Comparison of ENCODE assay signal across 8 cellular contexts in genomic region chr6:36985384-36985962, GRCh38. TPM values are rescaled to one million over a fixed set of nuclear protein-coding genes. Genes with fewer than 3 reads are reported as not detected.
A peak's percentile ranks its signal among the peaks of the same experiment; 100 is the strongest.
DNase-seq lines count a peak whose midpoint lies in the region; ATAC-seq, FAIRE-seq and TF ChIP-seq lines count a peak whose summit lies in the region.

No MANE protein-coding gene starts in this region.

- no peak overlapping the region for H3K4me3 Mint-ChIP-seq in activated naive CD8-positive, alpha-beta T cell treated with anti-CD3 and anti-CD28 coated beads, Interleukin-2, amount 50 U/mL, for 24 hours
- H3K4me3 Mint-ChIP-seq in activated naive CD8-positive, alpha-beta T cell treated with anti-CD3 and anti-CD28 coated beads for 36 hours: no peak overlapping the region
- H3K4me3 Mint-ChIP-seq in activated T-helper 2 cell treated with anti-CD3 and anti-CD28 coated beads, Interferon-gamma antibody, Interleukin-2, Interleukin-4, amounts not matched to agents 10 μg/mL and 5 μg/mL and 100 μg/mL, durations not matched to agents 14 hours and 24 hours and 36 hours (ENCODE audit: low read depth): no peak overlapping the region

- H4K20me1 ChIP-seq in SU-DHL-6 (ENCODE audit: low read depth, low read length): peaks cover 17% of the 10 kb centered on the region; the same call in 1 of the 2 replicates
- H4K20me1 ChIP-seq in keratinocyte (ENCODE audit: control insufficient read depth, extremely low read depth, insufficient read depth, low read length): peaks cover 17% of the 10 kb centered on the region

- TF ChIP-seq CTCF in SU-DHL-6 (IDR thresholded peaks at IDR 0.05; ENCODE audit: insufficient read depth, low read length, poor library complexity, severe bottlenecking) (no peak), keratinocyte (optimal IDR thresholded peaks at IDR 0.05 in 1 of 3, IDR thresholded peaks at IDR 0.05 in 1 of 3, conservative IDR thresholded peaks at IDR 0.05 in 1 of 3; ENCODE audit: extremely low read depth in 1 of 3, insufficient read depth in 2 of 3, low read length in 3 of 3) (no peak), upper lobe of left lung (IDR thresholded peaks at IDR 0.05) (no peak)

- H3K4me1 ChIP-seq in keratinocyte (ENCODE audit: control insufficient read depth, extremely low read depth, insufficient read depth, low read length) (peaks cover 18% of the 10 kb centered on the region), upper lobe of left lung (peaks cover 35 to 56% (median 43%) of the 10 kb centered on the region in 4 donors)

- DNase-seq in activated naive CD8-positive, alpha-beta T cell treated with anti-CD3 and anti-CD28 coated beads, Interleukin-2, amount 50 U/mL, for 24 hours: no peak
- DNase-seq in activated naive CD8-positive, alpha-beta T cell treated with anti-CD3 and anti-CD28 coated beads for 36 hours: no peak
- DNase-seq in keratinocyte (ENCODE audit: low read depth, low spot score): no peak
- no peak for DNase-seq in upper lobe of left lung
- no peak for DNase-seq in AG20443 (ENCODE audit: low spot score)
- DNase-seq in activated T-helper 2 cell treated with anti-CD3 and anti-CD28 coated beads, Interferon-gamma antibody, Interleukin-2, Interleukin-4, amounts not matched to agents 10 μg/mL and 5 μg/mL and 100 μg/mL, durations not matched to agents 14 hours and 24 hours and 36 hours (ENCODE audit: low spot score): no peak
- DNase-seq in SHP77 (lab: John Stamatoyannopoulos, UW): no peak

- H3K4me1 Mint-ChIP-seq in activated naive CD8-positive, alpha-beta T cell treated with anti-CD3 and anti-CD28 coated beads, Interleukin-2, amount 50 U/mL, for 24 hours: peaks cover 24% of the 10 kb centered on the region
- peaks cover 18% of the 10 kb centered on the region for H3K4me1 Mint-ChIP-seq in activated naive CD8-positive, alpha-beta T cell treated with anti-CD3 and anti-CD28 coated beads for 36 hours
- peaks cover 20% of the 10 kb centered on the region for H3K4me1 Mint-ChIP-seq in activated T-helper 2 cell treated with anti-CD3 and anti-CD28 coated beads, Interferon-gamma antibody, Interleukin-2, Interleukin-4, amounts not matched to agents 10 μg/mL and 5 μg/mL and 100 μg/mL, durations not matched to agents 14 hours and 24 hours and 36 hours (ENCODE audit: low read depth)

- no peak for TF ChIP-seq EP300 in upper lobe of left lung (IDR thresholded peaks at IDR 0.05)

- peak overlapping the region; percentile 76 for H3K4me3 ChIP-seq in SU-DHL-6 (ENCODE audit: insufficient read depth, low read length, poor library complexity, severe bottlenecking)
- H3K4me3 ChIP-seq in keratinocyte (ENCODE audit: control insufficient read depth in 2 of 3, extremely low read depth in 1 of 3, insufficient read depth in 2 of 3, low read depth in 1 of 3, low read length in 3 of 3): peak overlapping the region; percentile 73 to 99 (median 81)
- H3K4me3 ChIP-seq in upper lobe of left lung: peak overlapping the region; percentile 81 to 100 (median 96)

- H3K9me2 ChIP-seq in SU-DHL-6 (replicated peaks; ENCODE audit: insufficient read depth, low read length): no peaks in the 10 kb centered on the region

- H3K9me3 Mint-ChIP-seq in activated naive CD8-positive, alpha-beta T cell treated with anti-CD3 and anti-CD28 coated beads, Interleukin-2, amount 50 U/mL, for 24 hours: no peaks in the 10 kb centered on the region
- H3K9me3 Mint-ChIP-seq in activated naive CD8-positive, alpha-beta T cell treated with anti-CD3 and anti-CD28 coated beads for 36 hours: no peaks in the 10 kb centered on the region
- no peaks in the 10 kb centered on the region for H3K9me3 Mint-ChIP-seq in activated T-helper 2 cell treated with anti-CD3 and anti-CD28 coated beads, Interferon-gamma antibody, Interleukin-2, Interleukin-4, amounts not matched to agents 10 μg/mL and 5 μg/mL and 100 μg/mL, durations not matched to agents 14 hours and 24 hours and 36 hours

- H3K4me2 ChIP-seq in SU-DHL-6 (ENCODE audit: low read depth, low read length, poor library complexity, severe bottlenecking) (peak overlapping the region; percentile 65), keratinocyte (ENCODE audit: control insufficient read depth, extremely low read depth, insufficient read depth, low read depth, low read length) (peak overlapping the region; percentile 78)

- dilution Hi-C loops in keratinocyte (cut with MboI; ENCODE audit: extremely low pct_ligation_motif_present, low sequenced_read_pairs): no loop called here

- no peaks in the 10 kb centered on the region for H3K27me3 Mint-ChIP-seq in activated naive CD8-positive, alpha-beta T cell treated with anti-CD3 and anti-CD28 coated beads, Interleukin-2, amount 50 U/mL, for 24 hours
- H3K27me3 Mint-ChIP-seq in activated naive CD8-positive, alpha-beta T cell treated with anti-CD3 and anti-CD28 coated beads for 36 hours: no peaks in the 10 kb centered on the region
- H3K27me3 Mint-ChIP-seq in activated T-helper 2 cell treated with anti-CD3 and anti-CD28 coated beads, Interferon-gamma antibody, Interleukin-2, Interleukin-4, amounts not matched to agents 10 μg/mL and 5 μg/mL and 100 μg/mL, durations not matched to agents 14 hours and 24 hours and 36 hours (ENCODE audit: low read depth): peaks cover 3% of the 10 kb centered on the region

- FAIRE-seq in keratinocyte (lab: Jason Lieb, UNC): no peak

- H3K9me3 ChIP-seq in SU-DHL-6 (ENCODE audit: insufficient read depth, low read length) (no peaks in the 10 kb centered on the region), keratinocyte (ENCODE audit: control insufficient read depth, low read depth, low read length) (no peaks in the 10 kb centered on the region), upper lobe of left lung (no peaks in the 10 kb centered on the region)

- H3K9ac ChIP-seq in SU-DHL-6 (ENCODE audit: low read length) (peak overlapping the region; percentile 96), keratinocyte (ENCODE audit: control insufficient read depth, extremely low read depth, insufficient read depth, low read length) (peak overlapping the region; percentile 82)

- TF ChIP-seq POLR2A in upper lobe of left lung (IDR thresholded peaks at IDR 0.05): no peak

- ATAC-seq in activated naive CD8-positive, alpha-beta T cell treated with anti-CD3 and anti-CD28 coated beads, Interleukin-2, amount 50 U/mL, for 24 hours: peak; percentile 7
- peak in 1 of 2 donors; percentile 2 for ATAC-seq in upper lobe of left lung (ENCODE audit: low FRiP score in 2 of 2)

- H3K79me2 ChIP-seq in SU-DHL-6 (ENCODE audit: insufficient read depth, low read length) (peaks cover 55% of the 10 kb centered on the region), keratinocyte (ENCODE audit: control insufficient read depth, insufficient read depth, low read length) (peaks cover 52% of the 10 kb centered on the region)

- H2AFZ ChIP-seq in SU-DHL-6 (ENCODE audit: low read depth, low read length, severe bottlenecking) (peak overlapping the region; percentile 77), keratinocyte (ENCODE audit: control insufficient read depth, low read length) (peak overlapping the region; percentile 40)

- H3F3A ChIP-seq in SU-DHL-6 (ENCODE audit: insufficient read depth): peaks cover 7% of the 10 kb centered on the region; the same call in 1 of the 2 replicates

- peaks cover 8% of the 10 kb centered on the region for H3K36me3 Mint-ChIP-seq in activated naive CD8-positive, alpha-beta T cell treated with anti-CD3 and anti-CD28 coated beads, Interleukin-2, amount 50 U/mL, for 24 hours (ENCODE audit: low read depth)
- peaks cover 5% of the 10 kb centered on the region for H3K36me3 Mint-ChIP-seq in activated naive CD8-positive, alpha-beta T cell treated with anti-CD3 and anti-CD28 coated beads for 36 hours
- H3K36me3 Mint-ChIP-seq in activated T-helper 2 cell treated with anti-CD3 and anti-CD28 coated beads, Interferon-gamma antibody, Interleukin-2, Interleukin-4, amounts not matched to agents 10 μg/mL and 5 μg/mL and 100 μg/mL, durations not matched to agents 14 hours and 24 hours and 36 hours (ENCODE audit: low read depth): peaks cover 10% of the 10 kb centered on the region

- H3K36me3 ChIP-seq in SU-DHL-6 (ENCODE audit: low read length): no peaks in the 10 kb centered on the region
- H3K36me3 ChIP-seq in keratinocyte (ENCODE audit: control insufficient read depth in 2 of 2, extremely low read depth in 1 of 2, insufficient read depth in 2 of 2, low read length in 2 of 2): peaks cover 0 to 9% of the 10 kb centered on the region in 2 experiments
- H3K36me3 ChIP-seq in upper lobe of left lung: peaks cover 0 to 14% (median 4%) of the 10 kb centered on the region in 4 donors

- intact Hi-C loops in activated T-helper 2 cell treated with anti-CD3 and anti-CD28 coated beads, Interferon-gamma antibody, Interleukin-2, Interleukin-4, amounts not matched to agents 10 μg/mL and 5 μg/mL and 100 μg/mL, durations not matched to agents 14 hours and 24 hours and 36 hours (cut with micrococcal nuclease): loop anchor here (5.0 kb wide), 1 partner anchor 98 kb away; the partner anchor contains the start of gene C6orf89

- H3K9me1 ChIP-seq in keratinocyte (ENCODE audit: control insufficient read depth, extremely low read depth, insufficient read depth, low read length): no peaks in the 10 kb centered on the region

- WGBS in upper lobe of left lung, 2 donors: 0% methylated on average over 15 to 19 of the region's 26 CpGs

- no peaks in the 10 kb centered on the region for H3K27me3 ChIP-seq in SU-DHL-6 (ENCODE audit: low read length)
- H3K27me3 ChIP-seq in keratinocyte (ENCODE audit: control insufficient read depth, extremely low read depth, insufficient read depth, low read length): peaks cover 4% of the 10 kb centered on the region
- no peaks in the 10 kb centered on the region for H3K27me3 ChIP-seq in upper lobe of left lung

- H3K27ac ChIP-seq in SU-DHL-6 (ENCODE audit: low read depth, low read length) (peak overlapping the region; percentile 60), keratinocyte (ENCODE audit: control insufficient read depth, insufficient read depth, low read length) (peak overlapping the region; percentile 72), upper lobe of left lung (peak overlapping the region; percentile 91 to 98 (median 96))

- no peak overlapping the region for H3K27ac Mint-ChIP-seq in activated naive CD8-positive, alpha-beta T cell treated with anti-CD3 and anti-CD28 coated beads, Interleukin-2, amount 50 U/mL, for 24 hours
- no peak overlapping the region for H3K27ac Mint-ChIP-seq in activated naive CD8-positive, alpha-beta T cell treated with anti-CD3 and anti-CD28 coated beads for 36 hours
- H3K27ac Mint-ChIP-seq in activated T-helper 2 cell treated with anti-CD3 and anti-CD28 coated beads, Interferon-gamma antibody, Interleukin-2, Interleukin-4, amounts not matched to agents 10 μg/mL and 5 μg/mL and 100 μg/mL, durations not matched to agents 14 hours and 24 hours and 36 hours: no peak overlapping the region

RNA-seq across cellular contexts. Expression of gene MTCH1, which starts 0.5 kb away (rescaled TPM):
- 100 to 1,000 TPM; 102 to 103 TPM for total RNA-seq in activated naive CD8-positive, alpha-beta T cell treated with anti-CD3 and anti-CD28 coated beads for 36 hours
- 72.9 to 90.3 TPM (median 88.8 TPM) in 3 replicates for polyA plus RNA-seq in keratinocyte
- 23.7 TPM for polyA plus RNA-seq in keratinocyte (2011; ENCODE audit: low read depth)
- polyA plus RNA-seq in keratinocyte (2011; cell fraction: cytosol; rRNA removed): 88.9 and 119 TPM in 2 replicates
- polyA plus RNA-seq in keratinocyte (2011; cell fraction: nucleus; rRNA removed): 76.4 and 84.0 TPM in 2 replicates
- 123 and 127 TPM in 2 replicates for polyA plus RNA-seq in keratinocyte (2012; ENCODE audit: low replicate concordance)
- polyA minus RNA-seq in keratinocyte: 80.7 to 152 TPM (median 82.5 TPM) in 3 replicates
- 74.4 TPM for polyA minus RNA-seq in keratinocyte (2011; cell fraction: cytosol; rRNA and poly(A)+ RNA removed)
- polyA minus RNA-seq in keratinocyte (2011; cell fraction: nucleus; rRNA and poly(A)+ RNA removed): 29.5 and 33.4 TPM in 2 replicates
- 100 to 1,000 TPM; 184 to 283 (median 219) TPM for total RNA-seq in upper lobe of left lung
- 117 and 119 TPM in 2 replicates for total RNA-seq in activated T-helper 2 cell treated with anti-CD3 and anti-CD28 coated beads, Interferon-gamma antibody, Interleukin-2, Interleukin-4, amounts not matched to agents 10 μg/mL and 5 μg/mL and 100 μg/mL, durations not matched to agents 14 hours and 24 hours and 36 hours

RNA-seq across cellular contexts. Expression of gene FGD2, which starts 20.0 kb away (rescaled TPM):
- total RNA-seq in activated naive CD8-positive, alpha-beta T cell treated with anti-CD3 and anti-CD28 coated beads for 36 hours: 1 to 10 TPM; 1.7 to 1.8 TPM
- 0.03 to 0.13 TPM (median 0.08 TPM) in 3 replicates for polyA plus RNA-seq in keratinocyte
- polyA plus RNA-seq in keratinocyte (2011; ENCODE audit: low read depth): 0.09 TPM
- 0.04 and 0.08 TPM in 2 replicates for polyA plus RNA-seq in keratinocyte (2011; cell fraction: cytosol; rRNA removed)
- 0.09 and 0.23 TPM in 2 replicates for polyA plus RNA-seq in keratinocyte (2011; cell fraction: nucleus; rRNA removed)
- polyA plus RNA-seq in keratinocyte (2012; ENCODE audit: low replicate concordance): 0.66 TPM in 1 of 2 replicates, not detected in the other
- polyA minus RNA-seq in keratinocyte: 0.03 to 0.40 TPM (median 0.13 TPM) in 3 replicates
- not detected for polyA minus RNA-seq in keratinocyte (2011; cell fraction: cytosol; rRNA and poly(A)+ RNA removed)
- polyA minus RNA-seq in keratinocyte (2011; cell fraction: nucleus; rRNA and poly(A)+ RNA removed): 0.16 and 0.32 TPM in 2 replicates
- 100 to 1,000 TPM in 3 of 6 donors, 10 to 100 TPM in 3; 50.8 to 204 (median 92.3) TPM for total RNA-seq in upper lobe of left lung
- total RNA-seq in activated T-helper 2 cell treated with anti-CD3 and anti-CD28 coated beads, Interferon-gamma antibody, Interleukin-2, Interleukin-4, amounts not matched to agents 10 μg/mL and 5 μg/mL and 100 μg/mL, durations not matched to agents 14 hours and 24 hours and 36 hours: 0.64 and 0.87 TPM in 2 replicates

RNA-seq across cellular contexts. Expression of gene PI16, which starts 30.9 kb away (rescaled TPM):
- total RNA-seq in activated naive CD8-positive, alpha-beta T cell treated with anti-CD3 and anti-CD28 coated beads for 36 hours: under 1 TPM; 0.18 to 0.39 TPM
- not detected in 3 replicates for polyA plus RNA-seq in keratinocyte
- not detected for polyA plus RNA-seq in keratinocyte (2011; ENCODE audit: low read depth)
- not detected in 2 replicates for polyA plus RNA-seq in keratinocyte (2011; cell fraction: cytosol; rRNA removed)
- not detected in 2 replicates for polyA plus RNA-seq in keratinocyte (2011; cell fraction: nucleus; rRNA removed)
- not detected in 2 replicates for polyA plus RNA-seq in keratinocyte (2012; ENCODE audit: low replicate concordance)
- polyA minus RNA-seq in keratinocyte: not detected in 3 replicates
- polyA minus RNA-seq in keratinocyte (2011; cell fraction: cytosol; rRNA and poly(A)+ RNA removed): not detected
- polyA minus RNA-seq in keratinocyte (2011; cell fraction: nucleus; rRNA and poly(A)+ RNA removed): not detected in 2 replicates
- total RNA-seq in upper lobe of left lung: 10 to 100 TPM in 1 of 6 donors, 1 to 10 TPM in 3, under 1 TPM in 1, not detected in 1; 0.44 to 78.9 (median 4.7) TPM
- not detected in 2 replicates for total RNA-seq in activated T-helper 2 cell treated with anti-CD3 and anti-CD28 coated beads, Interferon-gamma antibody, Interleukin-2, Interleukin-4, amounts not matched to agents 10 μg/mL and 5 μg/mL and 100 μg/mL, durations not matched to agents 14 hours and 24 hours and 36 hours

Comparison
In these comparisons a context has a peak if more than half of its experiments do, and no peak if none do; other contexts are left out.
1. RNA of gene FGD2, which starts 20.0 kb away (total RNA-seq): 50.8 to 204 TPM in upper lobe of left lung; 1.7 to 1.8 TPM in activated naive CD8-positive, alpha-beta T cell treated with anti-CD3 and anti-CD28 coated beads for 36 hours and 0.64 to 0.87 TPM in activated T-helper 2 cell treated with anti-CD3 and anti-CD28 coated beads, Interferon-gamma antibody, Interleukin-2, Interleukin-4, amounts not matched to agents 10 μg/mL and 5 μg/mL and 100 μg/mL, durations not matched to agents 14 hours and 24 hours and 36 hours; every median in the first group is over 10 times any median in the second.
2. Peak in every context shown above with its lines, with median percentiles within 50 percentile points of each other: H3K27ac ChIP-seq and H3K4me3 ChIP-seq.